ENCODE assay signal across 22 cellular contexts in genomic region chr3:73284432-73284831, GRCh38.
DNase-seq lines count a peak whose midpoint lies in the region; ATAC-seq and TF ChIP-seq lines count a peak whose summit lies in the region.
"Had no signal": no experiment of that assay in that cellular context is flagged by ENCODE, and none has a peak within 500 bp of the region (broad histone marks: within the 10 kb centered on the region; RNA-seq: fewer than 3 reads in every experiment).

No MANE protein-coding gene starts in this region.

- no peaks in the 10 kb centered on the region for H3K4me1 ChIP-seq in endocrine pancreas (ENCODE audit: control insufficient read depth, insufficient read depth, low read length)
- no peaks in the 10 kb centered on the region for H3K4me1 ChIP-seq in esophagus squamous epithelium
- H3K4me1 ChIP-seq: BE2C had no signal

- peak; percentile 4 for DNase-seq in NCI-H1092 (lab: John Stamatoyannopoulos, UW)
- DNase-seq in NCI-H526 (lab: John Stamatoyannopoulos, UW): peak; percentile 59 to 85
- peak; percentile 73 for DNase-seq in retina
- no peak for DNase-seq in esophagus squamous epithelium (lab: John Stamatoyannopoulos, UW)
- no peak for DNase-seq in DMS114 treated with DMSO at 0.1 percent for 48 hours (lab: John Stamatoyannopoulos, UW; ENCODE audit: unreplicated experiment)
- DNase-seq: BE2C; DMS79; KBM-7; MM.1S; NCI-H1048; NCI-H1694 treated with DMSO at 0.1 percent for 48 hours; NCI-H226; NCI-H510A treated with DMSO at 0.1 percent for 48 hours; NK-92 treated with Interleukin-12 subunit alpha and Interleukin-12 subunit beta, amount 100 ng/mL, for 24 hours; SHP77 treated with DMSO at 0.1 percent for 48 hours; SW 1271; T-helper 17 cell had no signal

- no peak for TF ChIP-seq CTCF in esophagus squamous epithelium (IDR thresholded peaks at IDR 0.05)

- H3K9me3 ChIP-seq in endocrine pancreas (ENCODE audit: control insufficient read depth, low read length) (no peaks in the 10 kb centered on the region), esophagus squamous epithelium (no peaks in the 10 kb centered on the region)
- H3K9me3 ChIP-seq: BE2C had no signal

- H3K36me3 ChIP-seq in endocrine pancreas (ENCODE audit: control insufficient read depth, insufficient read depth, low read length) (no peaks in the 10 kb centered on the region), esophagus squamous epithelium (no peaks in the 10 kb centered on the region)
- H3K36me3 ChIP-seq: BE2C had no signal

- 83 to 92% methylated on average over 9 of the region's 9 CpGs for WGBS in esophagus squamous epithelium, 2 donors

- H3K27me3 ChIP-seq in endocrine pancreas (ENCODE audit: control insufficient read depth, insufficient read depth, low read length) (no peaks in the 10 kb centered on the region), esophagus squamous epithelium (no peaks in the 10 kb centered on the region)
- H3K27me3 ChIP-seq: BE2C had no signal

- intact Hi-C loops in esophagus squamous epithelium (cut with DNase I): no loop called here

- no peak for ATAC-seq in HG02759 (IDR thresholded peaks at IDR 0.05; ENCODE audit: unreplicated experiment)
- ATAC-seq: T-helper 17 cell had no signal

- no peak overlapping the region for H3K27ac ChIP-seq in esophagus squamous epithelium
- H3K27ac ChIP-seq: HL-60, RWPE1, SK-N-MC had no signal

- no peak overlapping the region for H3K9ac ChIP-seq in endocrine pancreas (ENCODE audit: control insufficient read depth, insufficient read depth, low read length)

- H3K4me3 ChIP-seq in endocrine pancreas (ENCODE audit: control insufficient read depth, insufficient read depth, low read length) (peak overlapping the region; percentile 40), esophagus squamous epithelium (no peak overlapping the region)
- H3K4me3 ChIP-seq: SK-N-MC had no signal

- TF ChIP-seq POLR2A in esophagus squamous epithelium (IDR thresholded peaks at IDR 0.05): no peak

Comparison
In these comparisons a context has a peak if more than half of its experiments do, and no peak if none do; other contexts are left out.
1. DNase-seq: peak in NCI-H1092 (single experiment), NCI-H526 (2 of 2) and retina (single experiment); none in esophagus squamous epithelium (single experiment) and DMS114 treated with DMSO at 0.1 percent for 48 hours (single experiment).